Comparison of ENCODE assay signal across 17 cellular contexts in the genomic region with DNA sequence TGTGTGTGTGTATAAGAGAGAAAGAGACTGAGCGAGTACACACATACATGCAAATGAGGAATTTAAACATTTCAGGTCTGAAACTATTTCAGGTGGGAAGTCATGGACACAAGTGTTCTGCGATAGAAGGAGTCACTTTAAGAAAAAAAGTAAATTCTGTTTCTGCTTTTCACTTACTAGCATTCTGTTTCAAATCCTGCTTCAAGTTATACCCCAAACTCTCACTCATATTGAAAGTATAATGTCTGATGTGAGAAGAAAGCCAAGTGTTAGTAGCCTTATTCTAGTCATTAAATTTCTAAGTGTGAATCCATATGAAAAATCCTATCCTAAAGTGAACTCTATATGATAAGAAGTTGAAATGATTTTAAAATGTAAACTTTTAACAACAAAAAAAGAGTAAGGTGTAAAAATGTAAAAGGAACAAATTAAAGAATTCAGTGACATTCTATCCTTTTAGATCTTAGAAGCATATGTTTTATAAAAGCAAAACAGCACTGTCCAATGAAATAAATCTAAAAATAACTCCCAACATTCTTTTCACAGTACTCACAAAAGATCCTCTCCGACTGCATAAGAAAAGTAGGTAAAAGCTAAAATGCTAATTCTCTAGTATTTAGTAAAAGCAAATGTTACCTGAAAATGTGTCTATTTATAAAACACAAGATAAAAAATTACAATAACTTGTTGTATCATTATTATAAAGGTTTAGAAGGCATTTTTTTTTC.
DNase-seq lines count a peak whose midpoint lies in the region; ATAC-seq and TF ChIP-seq lines count a peak whose summit lies in the region.
"Had no signal": no experiment of that assay in that cellular context is flagged by ENCODE, and none has a peak within 500 bp of the region (broad histone marks: within the 10 kb centered on the region; RNA-seq: fewer than 3 reads in every experiment).

No MANE protein-coding gene starts in this region.

- WGBS in thyroid gland, 2 donors, result 91 to 92% methylated on average over 3 of the region's 3 CpGs

- no peak for DNase-seq in HAP-1 (ENCODE audit: low spot score in 2 of 2)
- no peak for DNase-seq in thyroid gland
- DNase-seq in KG1 (lab: John Stamatoyannopoulos, UW), result no peak
- DNase-seq in germinal center (ENCODE audit: low spot score), result no peak
- DNase-seq: activated CD4-positive, alpha-beta T cell treated with anti-CD3 and anti-CD28 coated beads for 4 hours; activated T-cell treated with anti-CD3 and anti-CD28 coated beads, Interleukin-2, amount 50 U/mL, for 1 hour; cortex of kidney; DMS79 treated with DMSO at 0.1 percent for 48 hours; NCI-H1436 treated with DMSO at 0.1 percent for 48 hours; NCI-H510A; stimulated activated CD8-positive, alpha-beta memory T cell treated with anti-CD3 and anti-CD28 coated beads, Interleukin-4, amount 100 ng/mL, for 48 hours had no signal

- H3K9me3 ChIP-seq in muscle layer of duodenum (ENCODE audit: control insufficient read depth in 1 of 2, low read length in 2 of 2) (no peaks in the 10 kb centered on the region), HAP-1 (no peaks in the 10 kb centered on the region), thyroid gland (no peaks in the 10 kb centered on the region)
- H3K9me3 ChIP-seq: prostate gland had no signal

- intact Hi-C loops in thyroid gland (cut with DNase I), result no loop called here

- in situ Hi-C loops in HAP-1 (cut with MboI; ENCODE audit: low sequenced_read_pairs), result no loop called here

- peak; percentile 88 for ATAC-seq in GM18858 (IDR thresholded peaks at IDR 0.05; ENCODE audit: unreplicated experiment)
- ATAC-seq in HG02759 (IDR thresholded peaks at IDR 0.05; ENCODE audit: unreplicated experiment), result peak; percentile 54
- ATAC-seq in SK-N-SH treated with all-trans-retinoic acid at 6 μM for 48 hours, result peak; percentile 86
- ATAC-seq: Panc1 had no signal

- H3K36me3 ChIP-seq in muscle layer of duodenum (ENCODE audit: control insufficient read depth in 1 of 2, insufficient read depth in 2 of 2, low read length in 2 of 2) (no peaks in the 10 kb centered on the region), HAP-1 (replicated peaks) (no peaks in the 10 kb centered on the region), thyroid gland (no peaks in the 10 kb centered on the region)
- H3K36me3 ChIP-seq: prostate gland had no signal

- no peak for TF ChIP-seq POLR2A in thyroid gland (IDR thresholded peaks at IDR 0.05)

- no peak for TF ChIP-seq CTCF in thyroid gland (IDR thresholded peaks at IDR 0.05)

- H3K4me1 ChIP-seq in muscle layer of duodenum (ENCODE audit: control insufficient read depth in 1 of 2, insufficient read depth in 2 of 2, low read length in 2 of 2), result peaks cover 0 to 4% of the 10 kb centered on the region in 2 donors
- no peaks in the 10 kb centered on the region for H3K4me1 ChIP-seq in HAP-1
- H3K4me1 ChIP-seq in thyroid gland, result no peaks in the 10 kb centered on the region
- H3K4me1 ChIP-seq: prostate gland had no signal

- H3K27ac ChIP-seq in muscle layer of duodenum (ENCODE audit: low read length) (peak overlapping the region; percentile 32), thyroid gland (no peak overlapping the region)
- H3K27ac ChIP-seq: prostate gland had no signal

- H3K4me3 ChIP-seq in muscle layer of duodenum (ENCODE audit: low read depth in 1 of 2, low read length in 2 of 2), result no peak overlapping the region
- H3K4me3 ChIP-seq in HAP-1, result no peak overlapping the region
- H3K4me3 ChIP-seq in thyroid gland (replicated peaks in 1 of 3), result no peak overlapping the region
- H3K4me3 ChIP-seq: prostate gland had no signal

- H3K27me3 ChIP-seq in muscle layer of duodenum (ENCODE audit: low read depth, low read length) (no peaks in the 10 kb centered on the region), HAP-1 (ENCODE audit: low read depth) (no peaks in the 10 kb centered on the region), thyroid gland (no peaks in the 10 kb centered on the region)

TF ChIP-seq in SK-N-SH treated with all-trans-retinoic acid at 6 μM for 48 hours, 23 proteins besides CTCF, POLR2A, EP300 and RAD21:
- TF ChIP-seq, protein P1, sequence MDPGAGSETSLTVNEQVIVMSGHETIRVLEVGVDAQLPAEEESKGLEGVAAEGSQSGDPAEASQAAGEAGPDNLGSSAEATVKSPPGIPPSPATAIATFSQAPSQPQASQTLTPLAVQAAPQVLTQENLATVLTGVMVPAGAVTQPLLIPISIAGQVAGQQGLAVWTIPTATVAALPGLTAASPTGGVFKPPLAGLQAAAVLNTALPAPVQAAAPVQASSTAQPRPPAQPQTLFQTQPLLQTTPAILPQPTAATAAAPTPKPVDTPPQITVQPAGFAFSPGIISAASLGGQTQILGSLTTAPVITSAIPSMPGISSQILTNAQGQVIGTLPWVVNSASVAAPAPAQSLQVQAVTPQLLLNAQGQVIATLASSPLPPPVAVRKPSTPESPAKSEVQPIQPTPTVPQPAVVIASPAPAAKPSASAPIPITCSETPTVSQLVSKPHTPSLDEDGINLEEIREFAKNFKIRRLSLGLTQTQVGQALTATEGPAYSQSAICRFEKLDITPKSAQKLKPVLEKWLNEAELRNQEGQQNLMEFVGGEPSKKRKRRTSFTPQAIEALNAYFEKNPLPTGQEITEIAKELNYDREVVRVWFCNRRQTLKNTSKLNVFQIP (CRISPR knock-in tag; IDR thresholded peaks at IDR 0.05; ENCODE audit: borderline replicate concordance, low read depth), result no peak
- no peak for TF ChIP-seq RARB (CRISPR knock-in tag; IDR thresholded peaks at IDR 0.05)
- TF ChIP-seq ISL1 (CRISPR knock-in tag; IDR thresholded peaks at IDR 0.05), result no peak
- TF ChIP-seq, protein P2, sequence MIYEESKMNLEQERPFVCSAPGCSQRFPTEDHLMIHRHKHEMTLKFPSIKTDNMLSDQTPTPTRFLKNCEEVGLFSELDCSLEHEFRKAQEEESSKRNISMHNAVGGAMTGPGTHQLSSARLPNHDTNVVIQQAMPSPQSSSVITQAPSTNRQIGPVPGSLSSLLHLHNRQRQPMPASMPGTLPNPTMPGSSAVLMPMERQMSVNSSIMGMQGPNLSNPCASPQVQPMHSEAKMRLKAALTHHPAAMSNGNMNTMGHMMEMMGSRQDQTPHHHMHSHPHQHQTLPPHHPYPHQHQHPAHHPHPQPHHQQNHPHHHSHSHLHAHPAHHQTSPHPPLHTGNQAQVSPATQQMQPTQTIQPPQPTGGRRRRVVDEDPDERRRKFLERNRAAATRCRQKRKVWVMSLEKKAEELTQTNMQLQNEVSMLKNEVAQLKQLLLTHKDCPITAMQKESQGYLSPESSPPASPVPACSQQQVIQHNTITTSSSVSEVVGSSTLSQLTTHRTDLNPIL (CRISPR knock-in tag; IDR thresholded peaks at IDR 0.05; ENCODE audit: low read depth), result no peak
- no peak for TF ChIP-seq ARNTL (CRISPR knock-in tag; IDR thresholded peaks at IDR 0.05; ENCODE audit: borderline replicate concordance, low read depth)
